ENCODE assay signal across 18 cellular contexts in the genomic region with DNA sequence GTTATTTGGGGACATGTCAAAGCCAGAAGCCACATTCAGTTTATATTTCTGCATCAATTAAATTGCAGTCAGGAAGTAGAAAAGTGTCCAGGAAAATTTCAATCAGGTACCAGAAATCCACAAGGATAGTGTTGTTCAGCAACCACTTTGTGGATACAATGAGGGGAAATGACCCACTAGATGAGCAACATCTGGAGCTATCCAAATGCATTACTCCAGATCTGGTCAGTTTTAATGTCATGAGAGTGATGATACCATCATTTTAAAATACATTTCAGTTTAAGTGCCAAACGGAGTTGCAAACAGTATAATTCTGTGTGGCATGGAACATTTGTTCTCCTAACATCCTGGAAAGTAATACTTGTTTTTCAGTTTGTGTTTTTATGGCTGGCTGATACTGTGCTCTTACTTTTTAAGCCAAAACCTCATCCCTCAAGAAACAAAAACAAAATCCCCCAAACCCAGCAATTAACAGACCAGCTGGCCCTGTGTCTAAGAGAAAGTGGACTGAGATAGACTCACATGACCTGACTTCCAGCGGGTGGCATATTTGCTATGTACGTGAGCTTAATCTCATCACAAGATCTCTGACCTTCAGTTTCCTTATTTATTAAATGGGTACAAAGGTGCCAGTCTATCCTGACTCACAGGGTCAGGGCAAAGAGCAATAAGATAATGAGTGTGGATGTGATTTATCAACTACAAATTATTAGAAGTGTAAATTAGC. TPM values are rescaled to one million over a fixed set of nuclear protein-coding genes. Genes with fewer than 3 reads are reported as not detected.
A peak's percentile ranks its signal among the peaks of the same experiment; 100 is the strongest.
DNase-seq lines count a peak whose midpoint lies in the region; FAIRE-seq and TF ChIP-seq lines count a peak whose summit lies in the region.
"Had no signal": no experiment of that assay in that cellular context is flagged by ENCODE, and none has a peak within 500 bp of the region (broad histone marks: within the 10 kb centered on the region; RNA-seq: fewer than 3 reads in every experiment).

No MANE protein-coding gene starts in this region.

- H3K9me3 ChIP-seq in endothelial cell of umbilical vein (replicated peaks; ENCODE audit: control insufficient read depth, insufficient read depth, low read length) (no peaks in the 10 kb centered on the region), testis (no peaks in the 10 kb centered on the region), prostate gland (no peaks in the 10 kb centered on the region)
- H3K9me3 ChIP-seq: esophagus squamous epithelium had no signal

- no peak for TF ChIP-seq CTCF in endothelial cell of umbilical vein (IDR thresholded peaks at IDR 0.05; ENCODE audit: extremely low read depth in 1 of 2, insufficient read depth in 1 of 2, low read depth in 1 of 2, low read length in 2 of 2)
- no peak for TF ChIP-seq CTCF in testis (IDR thresholded peaks at IDR 0.05)
- TF ChIP-seq CTCF in prostate gland (IDR thresholded peaks at IDR 0.05) = no peak

- TF ChIP-seq POLR2A in endothelial cell of umbilical vein (IDR thresholded peaks at IDR 0.05; ENCODE audit: low read depth, low read length) (no peak), testis (IDR thresholded peaks at IDR 0.05) (no peak), prostate gland (IDR thresholded peaks at IDR 0.05) (no peak)

- POLR2A ChIA-PET in endothelial cell of umbilical vein (lab: Charles Lee) = no interaction called here

- 27 to 43% methylated on average over 3 of the region's 3 CpGs for WGBS in testis, 2 donors
- 28% methylated on average over 3 of the region's 3 CpGs for WGBS in prostate gland

- dilution Hi-C loops in endothelial cell of umbilical vein (cut with MboI; ENCODE audit: extremely low pct_ligation_motif_present, low sequenced_read_pairs) = no loop called here

- no peaks in the 10 kb centered on the region for H3K27me3 ChIP-seq in endothelial cell of umbilical vein (ENCODE audit: control insufficient read depth in 2 of 2, insufficient read depth in 2 of 2, low read length in 2 of 2)
- H3K27me3 ChIP-seq in testis = no peaks in the 10 kb centered on the region
- H3K27me3 ChIP-seq in prostate gland (replicated peaks; ENCODE audit: insufficient read depth) = no peaks in the 10 kb centered on the region
- H3K27me3 ChIP-seq: esophagus squamous epithelium had no signal

- peaks cover 16% of the 10 kb centered on the region for H3K4me1 ChIP-seq in endothelial cell of umbilical vein (ENCODE audit: control insufficient read depth, extremely low read depth, insufficient read depth, low read length)
- no peaks in the 10 kb centered on the region for H3K4me1 ChIP-seq in testis
- no peaks in the 10 kb centered on the region for H3K4me1 ChIP-seq in prostate gland (replicated peaks)
- H3K4me1 ChIP-seq: esophagus squamous epithelium had no signal

- no peaks in the 10 kb centered on the region for H3K79me2 ChIP-seq in endothelial cell of umbilical vein (ENCODE audit: control insufficient read depth, insufficient read depth, low read length)

- H3K27ac ChIP-seq in endothelial cell of umbilical vein (ENCODE audit: insufficient read depth, low read depth, low read length) = no peak overlapping the region
- no peak overlapping the region for H3K27ac ChIP-seq in testis
- no peak overlapping the region for H3K27ac ChIP-seq in prostate gland

- intact Hi-C loops in endothelial cell of umbilical vein (cut with micrococcal nuclease) (loop anchor here (1.0 kb wide), 1 partner anchor 12 kb away; no protein-coding TSS in a partner anchor), testis (cut with DNase I; ENCODE audit: low total_unique reads) (no loop called here), prostate gland (cut with DNase I) (no loop called here)

- H3K4me3 ChIP-seq in endothelial cell of umbilical vein (replicated peaks in 1 of 3; ENCODE audit: insufficient read depth in 1 of 3, low read depth in 1 of 3, low read length in 3 of 3) = no peak overlapping the region
- H3K4me3 ChIP-seq in testis = no peak overlapping the region
- no peak overlapping the region for H3K4me3 ChIP-seq in prostate gland
- H3K4me3 ChIP-seq: esophagus squamous epithelium had no signal

- DNase-seq in LoVo (ENCODE audit: low spot score) (peak; percentile 31), NCI-H774 (lab: John Stamatoyannopoulos, UW) (peak; percentile 60), endothelial cell of umbilical vein (ENCODE audit: low read depth, low spot score) (peak; percentile 62), myocyte (ENCODE audit: low read depth) (peak; percentile 12), testis (no peak), prostate gland (ENCODE audit: low spot score) (no peak), NK-92 (lab: John Stamatoyannopoulos, UW; ENCODE audit: unreplicated experiment) (no peak)
- DNase-seq in activated CD4-positive, alpha-beta T cell treated with anti-CD3 and anti-CD28 coated beads for 1 hour = no peak
- DNase-seq: activated B cell treated with CpG ODN at 0.5 μM for 24 hours; EL; esophagus squamous epithelium; H9; head of caudate nucleus; immature natural killer cell; mammary epithelial cell; naive thymus-derived CD4-positive, alpha-beta T cell; NCI-H2171 treated with DMSO at 0.1 percent for 48 hours had no signal

- H2AFZ ChIP-seq in endothelial cell of umbilical vein (ENCODE audit: low read depth, low read length) = no peak overlapping the region

- peak; percentile 78 for FAIRE-seq in endothelial cell of umbilical vein (lab: Jason Lieb, UNC)

- no peaks in the 10 kb centered on the region for H3K9me1 ChIP-seq in endothelial cell of umbilical vein (replicated peaks; ENCODE audit: control insufficient read depth, extremely low read depth, insufficient read depth, low read length)

- no peaks in the 10 kb centered on the region for H4K20me1 ChIP-seq in endothelial cell of umbilical vein (replicated peaks; ENCODE audit: control insufficient read depth, extremely low read depth, insufficient read depth, low read length)

- H3K9ac ChIP-seq in endothelial cell of umbilical vein (replicated peaks; ENCODE audit: extremely low read depth, insufficient read depth, low read length) = no peak overlapping the region

- no peaks in the 10 kb centered on the region for H3K36me3 ChIP-seq in endothelial cell of umbilical vein (ENCODE audit: control insufficient read depth in 2 of 2, extremely low read depth in 1 of 2, insufficient read depth in 2 of 2, low read length in 2 of 2)
- H3K36me3 ChIP-seq in testis (ENCODE audit: low read depth, missing control alignments) = no peaks in the 10 kb centered on the region
- no peaks in the 10 kb centered on the region for H3K36me3 ChIP-seq in prostate gland
- H3K36me3 ChIP-seq: esophagus squamous epithelium had no signal

- CTCF ChIA-PET in endothelial cell of umbilical vein (lab: Charles Lee) = interaction anchor here (0.8 to 1.4 kb wide), 6 partner anchors 15 to 620 kb away, joined by 3 read pairs; no protein-coding TSS in a partner anchor

- BruUV-seq in endothelial cell of umbilical vein (replicated peaks; lab: Mats Ljungman, UMichigan) = no TSS peak

- peak overlapping the region; percentile 1 for H3K4me2 ChIP-seq in endothelial cell of umbilical vein (ENCODE audit: insufficient read depth, low read length)

TF ChIP-seq in endothelial cell of umbilical vein, 7 proteins besides CTCF, POLR2A, EP300 and RAD21:
- TF ChIP-seq, protein P1, sequence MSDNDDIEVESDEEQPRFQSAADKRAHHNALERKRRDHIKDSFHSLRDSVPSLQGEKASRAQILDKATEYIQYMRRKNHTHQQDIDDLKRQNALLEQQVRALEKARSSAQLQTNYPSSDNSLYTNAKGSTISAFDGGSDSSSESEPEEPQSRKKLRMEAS (IDR thresholded peaks at IDR 0.05; ENCODE audit: insufficient read depth, insufficient read length) = no peak
- TF ChIP-seq GATA2 (IDR thresholded peaks at IDR 0.05; ENCODE audit: insufficient read depth, insufficient read length, low read depth, low read length) = peak; percentile 90
- TF ChIP-seq MYC (IDR thresholded peaks at IDR 0.05; ENCODE audit: low read depth, low read length) = no peak
- TF ChIP-seq EZH2 (IDR thresholded peaks at IDR 0.05; ENCODE audit: borderline replicate concordance, low read depth, low read length, severe bottlenecking) = no peak
- TF ChIP-seq JUN (IDR thresholded peaks at IDR 0.05; ENCODE audit: borderline replicate concordance, insufficient read depth, insufficient read length, low read depth) = peak; percentile 40
- peak; percentile 31 for TF ChIP-seq FOS (IDR thresholded peaks at IDR 0.05; ENCODE audit: borderline replicate concordance, insufficient read depth, low read length)
- no peak for TF ChIP-seq POLR2AphosphoS5 (IDR thresholded peaks at IDR 0.05; ENCODE audit: insufficient read depth, low read depth, low read length)

RNA-seq across cellular contexts. Expression of a gene that starts 58.8 kb away (rescaled TPM):
- total RNA-seq in endothelial cell of umbilical vein (11.0 and 15.6 TPM in 2 replicates), myocyte (10.0 and 12.8 TPM in 2 replicates), testis (10 to 100 TPM; 26.0 to 28.7 TPM), prostate gland (10 to 100 TPM in 1 of 2 donors, 1 to 10 TPM in 1; 8.7 to 23.5 TPM)
- polyA plus RNA-seq in endothelial cell of umbilical vein (2.3 TPM in 2 replicates), testis (ENCODE audit: insufficient read depth, low read depth, low replicate concordance) (26.0 TPM)
- polyA plus RNA-seq in endothelial cell of umbilical vein (2011; cell fraction: cytosol; rRNA removed) = 2.4 and 2.7 TPM in 2 replicates
- polyA plus RNA-seq in endothelial cell of umbilical vein (2011; cell fraction: nucleus; rRNA removed) = 3.7 and 4.8 TPM in 2 replicates
- polyA plus RNA-seq in endothelial cell of umbilical vein (2012) = 4.0 and 4.6 TPM in 2 replicates
- polyA minus RNA-seq in endothelial cell of umbilical vein = 5.6 TPM in 2 replicates
- 1.3 TPM for polyA minus RNA-seq in endothelial cell of umbilical vein (2011; cell fraction: cytosol; rRNA and poly(A)+ RNA removed)
- 3.2 and 4.8 TPM in 2 replicates for polyA minus RNA-seq in endothelial cell of umbilical vein (2011; cell fraction: nucleus; rRNA and poly(A)+ RNA removed)
- polyA plus RNA-seq in myocyte (2012) = 2.6 TPM
- polyA plus RNA-seq: IgD-negative memory B cell had no signal

Comparison
In these comparisons a context has a peak if more than half of its experiments do, and no peak if none do; other contexts are left out.
1. DNase-seq: peak in LoVo (single experiment), NCI-H774 (single experiment), endothelial cell of umbilical vein (single experiment) and myocyte (single experiment); none in testis (single experiment), prostate gland (single experiment), activated CD4-positive, alpha-beta T cell treated with anti-CD3 and anti-CD28 coated beads for 1 hour (single experiment) and NK-92 (single experiment).